Comparison of ENCODE assay signal across 1 cellular context in genomic region chr11:662689-663274, GRCh38.
TF ChIP-seq lines count a peak whose summit lies in the region.

No MANE protein-coding gene starts in this region.

TF ChIP-seq in IMR-90, 13 proteins besides CTCF, POLR2A, EP300 and RAD21:
- TF ChIP-seq SMC3 (IDR thresholded peaks at IDR 0.05; ENCODE audit: low read depth, low read length) (peak; percentile 77), MAFK (IDR thresholded peaks at IDR 0.05; ENCODE audit: low read depth, low read length) (no peak)
